26 cellular contexts compared by ENCODE assay signal in the genomic region with DNA sequence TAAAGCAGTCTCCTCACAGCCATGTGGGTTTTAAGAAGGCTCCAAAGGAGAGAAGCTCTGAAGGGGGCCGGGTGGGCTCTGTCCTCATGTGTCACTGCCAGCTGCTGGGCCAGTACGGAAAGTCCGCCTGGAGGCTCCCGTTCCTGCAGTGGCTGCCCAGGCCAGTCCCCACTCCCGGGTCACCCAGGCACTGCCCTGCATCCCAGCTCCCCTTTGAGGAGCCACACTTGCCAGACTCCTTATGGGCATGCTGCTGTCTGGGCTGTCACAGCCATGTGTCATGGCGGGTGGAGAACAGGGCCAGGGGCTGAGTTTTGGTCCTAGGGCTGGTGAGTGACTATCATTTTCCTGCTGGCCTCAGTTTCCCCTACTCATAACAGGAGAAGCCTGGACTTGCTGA.
"Had no signal": no experiment of that assay in that cellular context is flagged by ENCODE, and none has a peak within 500 bp of the region (broad histone marks: within the 10 kb centered on the region; RNA-seq: fewer than 3 reads in every experiment).

No MANE protein-coding gene starts in this region.

- H3K36me3 ChIP-seq: ascending aorta, WERI-Rb-1 had no signal

- H3K27me3 ChIP-seq: ascending aorta had no signal

- H3K9ac ChIP-seq: KMS-11 had no signal

- H3K27ac ChIP-seq: ascending aorta, KMS-11, SK-N-MC, WERI-Rb-1 had no signal

- ATAC-seq: activated CD8-positive, alpha-beta memory T cell treated with anti-CD3 and anti-CD28 coated beads, Interleukin-2, amount 10 ng/mL, durations not matched to agents 7 days and 5 days; Panc1 had no signal

- DNase-seq: activated CD4-positive, alpha-beta memory T cell treated with anti-CD3 and anti-CD28 coated beads, Interleukin-2, amount 10 ng/mL, durations not matched to agents 7 days and 5 days; activated CD4-positive, alpha-beta T cell treated with anti-CD3 and anti-CD28 coated beads for 1 hour; activated CD4-positive, alpha-beta T cell treated with anti-CD3 and anti-CD28 coated beads for 48 hours; activated CD4-positive, CD25-positive, alpha-beta regulatory T cell; activated CD8-positive, alpha-beta memory T cell treated with anti-CD3 and anti-CD28 coated beads for 24 hours; activated CD8-positive, alpha-beta memory T cell treated with anti-CD3 and anti-CD28 coated beads, Interleukin-2, amount 10 ng/mL, durations not matched to agents 7 days and 5 days; activated CD8-positive, alpha-beta memory T cell treated with anti-CD3 and anti-CD28 coated beads, Interleukin-2, amount 50 U/mL, for 48 hours; activated effector memory CD4-positive, alpha-beta T cell treated with Interleukin-2 at 50 U/mL for 16 hours; activated naive CD4-positive, alpha-beta T cell treated with anti-CD3 and anti-CD28 coated beads, Interleukin-2, amount 10 ng/mL, durations not matched to agents 7 days and 5 days; activated naive CD8-positive, alpha-beta T cell treated with anti-CD3 and anti-CD28 coated beads for 36 hours; activated T-cell treated with anti-CD3 and anti-CD28 coated beads, Interleukin-2, amount 50 U/mL, for 48 hours; amniotic stem cell; MM.1S; MV-4-11; NCI-H1092; NCI-H1436 treated with DMSO at 0.1 percent for 48 hours; NCI-H1694 treated with DMSO at 0.1 percent for 48 hours; NCI-H2029; NCI-H345; NCI-H524 treated with DMSO at 0.1 percent for 48 hours; T1000; WERI-Rb-1 had no signal

- H3K4me1 ChIP-seq: ascending aorta had no signal

- H3K4me3 ChIP-seq: ascending aorta, SK-N-MC had no signal
